22 cellular contexts compared by ENCODE assay signal in the genomic region with DNA sequence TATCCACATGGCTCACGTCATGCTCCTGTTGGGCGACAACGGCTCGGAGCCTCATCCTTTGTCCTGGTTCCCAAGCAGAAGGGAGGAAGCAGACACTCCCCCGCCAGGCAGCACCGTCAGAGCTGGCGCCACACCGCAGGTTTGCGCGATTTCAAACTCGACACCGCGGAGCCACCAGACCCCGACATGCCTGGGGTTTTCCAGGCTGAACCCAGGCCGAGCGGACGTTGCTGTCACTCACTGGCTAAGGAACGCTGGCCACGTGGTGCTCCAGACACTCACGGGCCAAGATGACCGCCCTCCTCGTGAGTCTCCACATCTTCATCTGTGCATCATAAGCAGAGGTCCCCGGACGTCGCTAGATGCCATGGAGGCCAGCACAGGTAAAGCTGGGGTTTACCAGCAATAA. TPM values are rescaled to one million over a fixed set of nuclear protein-coding genes. Genes with fewer than 3 reads are reported as not detected.
"Had no signal": no experiment of that assay in that cellular context is flagged by ENCODE, and none has a peak within 500 bp of the region (broad histone marks: within the 10 kb centered on the region; RNA-seq: fewer than 3 reads in every experiment).

No MANE protein-coding gene starts in this region.

- H3K27me3 ChIP-seq: cardiac muscle cell, dorsolateral prefrontal cortex, foreskin keratinocyte, hepatocyte, right atrium auricular region, vagina had no signal

- H3K27ac ChIP-seq: cardiac muscle cell, dorsolateral prefrontal cortex, epithelial cell of prostate, foreskin keratinocyte, hepatocyte, prostate gland, right atrium auricular region, tibial artery, vagina had no signal

- H3K4me3 ChIP-seq: cardiac muscle cell, dorsolateral prefrontal cortex, hepatocyte, lung, prostate gland, right atrium auricular region, tibial artery, vagina had no signal

- H3K4me1 ChIP-seq: foreskin keratinocyte, prostate gland, right atrium auricular region, tibial artery, vagina had no signal

- H3K36me3 Mint-ChIP-seq: mesothelial cell of epicardium had no signal

- H3K27ac Mint-ChIP-seq: activated naive CD8-positive, alpha-beta T cell treated with anti-CD3 and anti-CD28 coated beads for 36 hours; mesothelial cell of epicardium; T-helper 2 cell treated with Interferon-gamma antibody and Interleukin-4, amounts not matched to agents 5 μg/mL and 100 μg/mL, for 36 hours had no signal

- H3K9me3 ChIP-seq: prostate gland, vagina had no signal

- H3K4me1 Mint-ChIP-seq: activated naive CD8-positive, alpha-beta T cell treated with anti-CD3 and anti-CD28 coated beads for 36 hours; mesothelial cell of epicardium had no signal

- DNase-seq: activated CD4-positive, alpha-beta T cell treated with anti-CD3 and anti-CD28 coated beads for 48 hours; activated naive CD8-positive, alpha-beta T cell treated with anti-CD3 and anti-CD28 coated beads for 36 hours; amygdala; foreskin keratinocyte; left colon; occipital lobe; stimulated activated naive CD8-positive, alpha-beta T cell treated with anti-CD3 and anti-CD28 coated beads, Interleukin-15, Interleukin-2, amounts not matched to agents 100 U/mL and 50 U/mL, for 24 hours; substantia nigra had no signal

- H3K4me3 Mint-ChIP-seq: activated naive CD8-positive, alpha-beta T cell treated with anti-CD3 and anti-CD28 coated beads for 36 hours; mesothelial cell of epicardium; T-helper 2 cell treated with Interferon-gamma antibody and Interleukin-4, amounts not matched to agents 5 μg/mL and 100 μg/mL, for 36 hours had no signal

- ATAC-seq: foreskin keratinocyte; left colon; stimulated activated naive CD8-positive, alpha-beta T cell treated with anti-CD3 and anti-CD28 coated beads, Interleukin-15, Interleukin-2, amounts not matched to agents 100 U/mL and 50 U/mL, for 24 hours had no signal

- H3K36me3 ChIP-seq: cardiac muscle cell, prostate gland, right atrium auricular region, tibial artery, vagina had no signal

RNA-seq across cellular contexts. Expression of gene TERT, which starts 9.0 kb away (rescaled TPM):
- total RNA-seq: fibroblast of lung, hepatocyte, lung, occipital lobe, right atrium auricular region, skeletal muscle tissue, vagina had no signal
- polyA plus RNA-seq: cardiac muscle cell, fibroblast of lung, foreskin keratinocyte, neural cell had no signal
